ENCODE assay signal across 1 cellular context in genomic region chr2:95333888-95334338, GRCh38.
TF ChIP-seq lines count a peak whose summit lies in the region.

No MANE protein-coding gene starts in this region.

TF ChIP-seq in IMR-90, 13 proteins besides CTCF, POLR2A, EP300 and RAD21 (continued from another document):
- no peak for TF ChIP-seq RFX5 (IDR thresholded peaks at IDR 0.05; ENCODE audit: low read depth, low read length)
- 0 out of 2 replicates have a peak, but pooled peaks have one; percentile 25 for TF ChIP-seq MAFK (IDR thresholded peaks at IDR 0.05; ENCODE audit: low read depth, low read length)
- no peak for TF ChIP-seq CEBPB (IDR thresholded peaks at IDR 0.05; ENCODE audit: low read depth, low read length)
- TF ChIP-seq MAZ (IDR thresholded peaks at IDR 0.05; ENCODE audit: borderline replicate concordance, low read depth, low read length): peak; percentile 48; the same call in 1 of the 2 replicates
- TF ChIP-seq MXI1 (IDR thresholded peaks at IDR 0.05; ENCODE audit: borderline replicate concordance, low read depth, low read length): no peak
- no peak for TF ChIP-seq USF2 (IDR thresholded peaks at IDR 0.05; ENCODE audit: low read depth, low read length)
- TF ChIP-seq NFE2L2 (IDR thresholded peaks at IDR 0.05; ENCODE audit: low read depth, low read length): no peak
- TF ChIP-seq ELK1 (IDR thresholded peaks at IDR 0.05; ENCODE audit: borderline replicate concordance, low read depth, low read length): no peak
- TF ChIP-seq RCOR1 (IDR thresholded peaks at IDR 0.05; ENCODE audit: insufficient replicate concordance, low read length): no peak
- peak; percentile 32; the same call in 1 of the 2 replicates for TF ChIP-seq BHLHE40 (IDR thresholded peaks at IDR 0.05; ENCODE audit: low read depth, low read length)
